ENCODE assay signal across 12 cellular contexts in the genomic region with DNA sequence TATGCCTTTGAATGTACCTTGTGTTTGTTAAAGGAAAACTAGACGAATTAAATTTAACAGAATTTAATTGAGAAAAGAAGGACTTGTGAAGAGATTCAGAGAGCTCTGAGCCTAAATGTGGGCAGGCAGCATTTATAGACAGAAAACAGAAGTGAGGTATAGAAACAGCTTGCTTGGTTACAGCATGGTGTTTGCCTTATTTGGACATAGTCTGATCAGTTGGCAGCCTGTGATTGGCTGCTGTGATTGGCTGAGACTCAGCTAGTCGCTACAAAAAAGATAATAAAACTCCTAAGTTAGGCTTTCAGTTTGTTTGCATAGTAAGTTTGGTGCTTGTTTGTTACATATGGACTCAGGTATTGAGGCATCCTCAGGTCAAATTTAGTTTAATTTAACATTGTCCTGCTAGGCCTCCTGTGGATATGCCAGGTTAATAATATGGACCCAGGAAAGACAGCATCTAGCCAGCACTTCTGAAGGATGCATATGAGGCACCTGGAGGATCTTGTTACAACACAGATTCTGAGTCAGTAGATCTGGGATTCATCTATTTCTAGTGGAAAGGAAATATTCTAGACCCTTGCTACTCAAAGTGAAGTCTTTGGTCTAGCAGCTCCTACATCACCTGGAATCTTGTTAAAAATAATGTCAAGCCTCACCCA. TPM values are rescaled to one million over a fixed set of nuclear protein-coding genes. Genes with fewer than 3 reads are reported as not detected.
DNase-seq lines count a peak whose midpoint lies in the region; FAIRE-seq lines count a peak whose summit lies in the region.
"Had no signal": no experiment of that assay in that cellular context is flagged by ENCODE, and none has a peak within 500 bp of the region (broad histone marks: within the 10 kb centered on the region; RNA-seq: fewer than 3 reads in every experiment).

No MANE protein-coding gene starts in this region.

- H3K4me3 ChIP-seq in Karpas-422 (ENCODE audit: low read length): no peak overlapping the region
- H3K4me3 ChIP-seq in small intestine (ENCODE audit: low read depth in 1 of 2, low read length in 2 of 2): no peak overlapping the region
- H3K4me3 ChIP-seq: body of pancreas had no signal

- no peaks in the 10 kb centered on the region for H3K9me2 ChIP-seq in Karpas-422 (replicated peaks; ENCODE audit: insufficient read depth, low read length)

- H2AFZ ChIP-seq in Karpas-422 (ENCODE audit: low read length): no peak overlapping the region

- H3K4me1 ChIP-seq in Karpas-422 (ENCODE audit: low read length) (peaks cover 8% of the 10 kb centered on the region), small intestine (ENCODE audit: control insufficient read depth in 2 of 2, insufficient read depth in 1 of 2, low read depth in 1 of 2, low read length in 1 of 2) (no peaks in the 10 kb centered on the region)
- H3K4me1 ChIP-seq: body of pancreas had no signal

- H4K20me1 ChIP-seq in Karpas-422 (ENCODE audit: insufficient read depth, low read depth, low read length): no peaks in the 10 kb centered on the region

- no peak overlapping the region for H3K4me2 ChIP-seq in Karpas-422 (ENCODE audit: low read depth, low read length, poor library complexity, severe bottlenecking)

- no peaks in the 10 kb centered on the region for H3K36me3 ChIP-seq in Karpas-422 (ENCODE audit: insufficient read depth, low read length)
- H3K36me3 ChIP-seq in small intestine (ENCODE audit: control insufficient read depth in 2 of 2, insufficient read depth in 2 of 2, low read length in 2 of 2): no peaks in the 10 kb centered on the region
- H3K36me3 ChIP-seq: neutrophil had no signal

- no peak overlapping the region for H3K9ac ChIP-seq in Karpas-422 (ENCODE audit: low read length)

- WGBS in small intestine, 3 donors: 12 to 42% (median 33%) methylated on average over 2 of the region's 2 CpGs

- H3K79me2 ChIP-seq in Karpas-422 (ENCODE audit: low read length): no peaks in the 10 kb centered on the region

- H3K27ac ChIP-seq in Karpas-422 (ENCODE audit: low read length) (no peak overlapping the region), small intestine (ENCODE audit: low read depth in 1 of 2, low read length in 1 of 2) (no peak overlapping the region)
- H3K27ac ChIP-seq: body of pancreas, neutrophil had no signal

- H3K27me3 ChIP-seq in Karpas-422 (ENCODE audit: low read length) (no peaks in the 10 kb centered on the region), small intestine (ENCODE audit: control insufficient read depth in 2 of 2, insufficient read depth in 2 of 2, low read length in 2 of 2) (peaks cover 0 to 2% of the 10 kb centered on the region in 2 donors)
- H3K27me3 ChIP-seq: body of pancreas had no signal

- peak; percentile 15 for DNase-seq in stimulated activated CD4-positive, alpha-beta T cell treated with anti-CD3 and anti-CD28 coated beads, Interleukin-15, amount 100 ng/mL, for 24 hours
- DNase-seq in stimulated activated CD4-positive, alpha-beta T cell treated with anti-CD3 and anti-CD28 coated beads, Interleukin-4, amount 100 ng/mL, for 1 hour: no peak
- DNase-seq in Karpas-422 (peak; percentile 65), small intestine (peak; percentile 7), HuH-7.5 (ENCODE audit: low spot score) (no peak), cerebellar cortex (ENCODE audit: low spot score) (no peak), NCI-H1105 (lab: John Stamatoyannopoulos, UW) (no peak)
- peak; percentile 35 for DNase-seq in activated naive CD4-positive, alpha-beta T cell treated with anti-CD3 and anti-CD28 coated beads, Interleukin-2, amount 50 U/mL, for 16 hours
- DNase-seq: body of pancreas, kidney glomerular epithelial cell, SHP77 had no signal

- FAIRE-seq in small intestine (lab: Jason Lieb, UNC): no peak

- H3K9me3 ChIP-seq in Karpas-422 (ENCODE audit: low read length) (no peaks in the 10 kb centered on the region), small intestine (ENCODE audit: control insufficient read depth, low read depth) (no peaks in the 10 kb centered on the region)
- H3K9me3 ChIP-seq: body of pancreas, neutrophil had no signal

RNA-seq across cellular contexts. Expression of a gene that starts 43.4 kb away (rescaled TPM):
- total RNA-seq in Karpas-422 (2014; rRNA removed; shearing (Covaris generic); ENCODE audit: low replicate concordance): 0.07 and 0.22 TPM in 2 replicates
- 1 to 10 TPM; 2.4 to 5.8 (median 2.5) TPM for polyA plus RNA-seq in small intestine

Comparison
In these comparisons a context has a peak if more than half of its experiments do, and no peak if none do; other contexts are left out.
1. DNase-seq: peak in stimulated activated CD4-positive, alpha-beta T cell treated with anti-CD3 and anti-CD28 coated beads, Interleukin-15, amount 100 ng/mL, for 24 hours (single experiment), Karpas-422 (single experiment), activated naive CD4-positive, alpha-beta T cell treated with anti-CD3 and anti-CD28 coated beads, Interleukin-2, amount 50 U/mL, for 16 hours (single experiment) and small intestine (single experiment); none in stimulated activated CD4-positive, alpha-beta T cell treated with anti-CD3 and anti-CD28 coated beads, Interleukin-4, amount 100 ng/mL, for 1 hour (single experiment), HuH-7.5 (single experiment), cerebellar cortex (single experiment) and NCI-H1105 (single experiment).